In the genomic region with DNA sequence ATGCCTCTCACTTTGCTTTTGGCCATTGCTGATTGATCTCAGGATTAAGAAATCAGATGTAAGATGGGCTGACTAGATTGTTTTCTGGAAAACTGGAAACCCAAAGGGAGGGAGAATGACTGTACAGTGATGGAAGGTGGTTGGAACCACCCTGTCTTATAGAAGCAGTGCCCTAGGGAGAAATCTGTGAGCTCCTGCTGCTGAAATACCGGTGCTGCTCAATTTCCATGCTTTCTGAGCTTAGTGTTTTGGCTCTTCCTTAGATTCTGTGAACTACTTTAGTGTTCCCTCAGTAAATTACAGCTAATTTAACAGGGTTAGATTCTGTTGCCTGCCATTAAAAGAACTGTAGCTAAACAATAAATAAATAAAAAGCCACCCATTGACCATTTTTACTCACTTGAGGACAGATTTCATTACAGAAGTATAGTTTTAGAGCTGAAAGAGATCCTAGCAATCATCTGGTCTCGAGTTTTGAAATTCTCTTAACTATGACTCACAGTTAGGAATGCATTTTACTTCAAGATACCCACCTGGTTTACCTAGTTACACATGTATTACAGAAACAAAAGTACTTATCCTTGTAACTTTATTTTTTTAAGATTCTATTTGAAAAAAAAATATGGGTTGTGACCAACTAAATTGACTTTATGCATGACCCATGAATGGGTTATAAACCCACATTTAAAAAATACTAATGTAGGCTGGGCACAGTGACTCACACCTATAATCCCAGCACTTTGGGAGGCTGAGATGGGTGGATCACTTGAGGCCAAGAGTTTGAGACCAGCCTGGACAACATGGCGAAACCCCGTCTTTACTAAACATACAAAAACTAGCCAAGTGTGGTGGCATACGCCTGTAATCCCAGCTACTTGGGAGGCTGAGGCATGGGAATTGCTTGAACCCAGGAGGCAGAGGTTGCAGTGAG, we compare ENCODE assay signal across 1 cellular context.
A peak's percentile ranks its signal among the peaks of the same experiment; 100 is the strongest.
TF ChIP-seq lines count a peak whose summit lies in the region.

No MANE protein-coding gene starts in this region.

TF ChIP-seq in HCT116, 20 proteins besides CTCF, POLR2A, EP300 and RAD21:
- no peak for TF ChIP-seq ELF1 (IDR thresholded peaks at IDR 0.05; ENCODE audit: borderline replicate concordance, low read depth)
- TF ChIP-seq TCF7L2 (IDR thresholded peaks at IDR 0.05; ENCODE audit: borderline replicate concordance, extremely low read depth, insufficient read depth, insufficient read length): no peak
- TF ChIP-seq SRF (IDR thresholded peaks at IDR 0.05; ENCODE audit: low read depth): peak; percentile 29; the same call in 1 of the 2 replicates
- TF ChIP-seq, protein P1, sequence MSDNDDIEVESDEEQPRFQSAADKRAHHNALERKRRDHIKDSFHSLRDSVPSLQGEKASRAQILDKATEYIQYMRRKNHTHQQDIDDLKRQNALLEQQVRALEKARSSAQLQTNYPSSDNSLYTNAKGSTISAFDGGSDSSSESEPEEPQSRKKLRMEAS (IDR thresholded peaks at IDR 0.05): no peak
- no peak for TF ChIP-seq EZH2 (IDR thresholded peaks at IDR 0.05)
- TF ChIP-seq, protein P2, sequence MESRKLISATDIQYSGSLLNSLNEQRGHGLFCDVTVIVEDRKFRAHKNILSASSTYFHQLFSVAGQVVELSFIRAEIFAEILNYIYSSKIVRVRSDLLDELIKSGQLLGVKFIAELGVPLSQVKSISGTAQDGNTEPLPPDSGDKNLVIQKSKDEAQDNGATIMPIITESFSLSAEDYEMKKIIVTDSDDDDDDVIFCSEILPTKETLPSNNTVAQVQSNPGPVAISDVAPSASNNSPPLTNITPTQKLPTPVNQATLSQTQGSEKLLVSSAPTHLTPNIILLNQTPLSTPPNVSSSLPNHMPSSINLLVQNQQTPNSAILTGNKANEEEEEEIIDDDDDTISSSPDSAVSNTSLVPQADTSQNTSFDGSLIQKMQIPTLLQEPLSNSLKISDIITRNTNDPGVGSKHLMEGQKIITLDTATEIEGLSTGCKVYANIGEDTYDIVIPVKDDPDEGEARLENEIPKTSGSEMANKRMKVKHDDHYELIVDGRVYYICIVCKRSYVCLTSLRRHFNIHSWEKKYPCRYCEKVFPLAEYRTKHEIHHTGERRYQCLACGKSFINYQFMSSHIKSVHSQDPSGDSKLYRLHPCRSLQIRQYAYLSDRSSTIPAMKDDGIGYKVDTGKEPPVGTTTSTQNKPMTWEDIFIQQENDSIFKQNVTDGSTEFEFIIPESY (IDR thresholded peaks at IDR 0.05; ENCODE audit: extremely low read depth, insufficient replicate concordance, low read length): no peak
- TF ChIP-seq ZNF274 (IDR thresholded peaks at IDR 0.05; ENCODE audit: low read depth, low read length): no peak
- TF ChIP-seq JUND (IDR thresholded peaks at IDR 0.05): peak; percentile 51
- peak; percentile 48; the same call in 1 of the 2 replicates for TF ChIP-seq CBX3 (IDR thresholded peaks at IDR 0.05; ENCODE audit: low read depth)
- TF ChIP-seq SP1 (IDR thresholded peaks at IDR 0.05; ENCODE audit: low read depth): 0 out of 2 replicates have a peak, but pooled peaks have one; percentile 21
- TF ChIP-seq EGR1 (IDR thresholded peaks at IDR 0.05; ENCODE audit: low read depth): no peak; the same call in 1 of the 2 replicates
- TF ChIP-seq POLR2AphosphoS5 (IDR thresholded peaks at IDR 0.05; ENCODE audit: low read depth, low read length): no peak
- TF ChIP-seq SIN3A (IDR thresholded peaks at IDR 0.05; ENCODE audit: low read depth): no peak
- TF ChIP-seq EZH2phosphoT487 (IDR thresholded peaks at IDR 0.05; ENCODE audit: borderline replicate concordance): no peak
- TF ChIP-seq YY1 (IDR thresholded peaks at IDR 0.05; ENCODE audit: extremely low read depth, insufficient replicate concordance, low read depth, low read length): no peak
- TF ChIP-seq CEBPB (IDR thresholded peaks at IDR 0.05; ENCODE audit: low read depth): peak; percentile 69; the same call in 1 of the 2 replicates
- TF ChIP-seq, protein P3, sequence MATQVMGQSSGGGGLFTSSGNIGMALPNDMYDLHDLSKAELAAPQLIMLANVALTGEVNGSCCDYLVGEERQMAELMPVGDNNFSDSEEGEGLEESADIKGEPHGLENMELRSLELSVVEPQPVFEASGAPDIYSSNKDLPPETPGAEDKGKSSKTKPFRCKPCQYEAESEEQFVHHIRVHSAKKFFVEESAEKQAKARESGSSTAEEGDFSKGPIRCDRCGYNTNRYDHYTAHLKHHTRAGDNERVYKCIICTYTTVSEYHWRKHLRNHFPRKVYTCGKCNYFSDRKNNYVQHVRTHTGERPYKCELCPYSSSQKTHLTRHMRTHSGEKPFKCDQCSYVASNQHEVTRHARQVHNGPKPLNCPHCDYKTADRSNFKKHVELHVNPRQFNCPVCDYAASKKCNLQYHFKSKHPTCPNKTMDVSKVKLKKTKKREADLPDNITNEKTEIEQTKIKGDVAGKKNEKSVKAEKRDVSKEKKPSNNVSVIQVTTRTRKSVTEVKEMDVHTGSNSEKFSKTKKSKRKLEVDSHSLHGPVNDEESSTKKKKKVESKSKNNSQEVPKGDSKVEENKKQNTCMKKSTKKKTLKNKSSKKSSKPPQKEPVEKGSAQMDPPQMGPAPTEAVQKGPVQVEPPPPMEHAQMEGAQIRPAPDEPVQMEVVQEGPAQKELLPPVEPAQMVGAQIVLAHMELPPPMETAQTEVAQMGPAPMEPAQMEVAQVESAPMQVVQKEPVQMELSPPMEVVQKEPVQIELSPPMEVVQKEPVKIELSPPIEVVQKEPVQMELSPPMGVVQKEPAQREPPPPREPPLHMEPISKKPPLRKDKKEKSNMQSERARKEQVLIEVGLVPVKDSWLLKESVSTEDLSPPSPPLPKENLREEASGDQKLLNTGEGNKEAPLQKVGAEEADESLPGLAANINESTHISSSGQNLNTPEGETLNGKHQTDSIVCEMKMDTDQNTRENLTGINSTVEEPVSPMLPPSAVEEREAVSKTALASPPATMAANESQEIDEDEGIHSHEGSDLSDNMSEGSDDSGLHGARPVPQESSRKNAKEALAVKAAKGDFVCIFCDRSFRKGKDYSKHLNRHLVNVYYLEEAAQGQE (IDR thresholded peaks at IDR 0.05; ENCODE audit: low read depth): no peak
- TF ChIP-seq, protein P4, sequence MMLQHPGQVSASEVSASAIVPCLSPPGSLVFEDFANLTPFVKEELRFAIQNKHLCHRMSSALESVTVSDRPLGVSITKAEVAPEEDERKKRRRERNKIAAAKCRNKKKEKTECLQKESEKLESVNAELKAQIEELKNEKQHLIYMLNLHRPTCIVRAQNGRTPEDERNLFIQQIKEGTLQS (IDR thresholded peaks at IDR 0.05): no peak
- TF ChIP-seq ZFX (IDR thresholded peaks at IDR 0.05): no peak
- TF ChIP-seq FOSL1 (IDR thresholded peaks at IDR 0.05; ENCODE audit: low read depth): peak; percentile 59; the same call in 1 of the 2 replicates
